Comparison of ENCODE assay signal across 8 cellular contexts in the genomic region with DNA sequence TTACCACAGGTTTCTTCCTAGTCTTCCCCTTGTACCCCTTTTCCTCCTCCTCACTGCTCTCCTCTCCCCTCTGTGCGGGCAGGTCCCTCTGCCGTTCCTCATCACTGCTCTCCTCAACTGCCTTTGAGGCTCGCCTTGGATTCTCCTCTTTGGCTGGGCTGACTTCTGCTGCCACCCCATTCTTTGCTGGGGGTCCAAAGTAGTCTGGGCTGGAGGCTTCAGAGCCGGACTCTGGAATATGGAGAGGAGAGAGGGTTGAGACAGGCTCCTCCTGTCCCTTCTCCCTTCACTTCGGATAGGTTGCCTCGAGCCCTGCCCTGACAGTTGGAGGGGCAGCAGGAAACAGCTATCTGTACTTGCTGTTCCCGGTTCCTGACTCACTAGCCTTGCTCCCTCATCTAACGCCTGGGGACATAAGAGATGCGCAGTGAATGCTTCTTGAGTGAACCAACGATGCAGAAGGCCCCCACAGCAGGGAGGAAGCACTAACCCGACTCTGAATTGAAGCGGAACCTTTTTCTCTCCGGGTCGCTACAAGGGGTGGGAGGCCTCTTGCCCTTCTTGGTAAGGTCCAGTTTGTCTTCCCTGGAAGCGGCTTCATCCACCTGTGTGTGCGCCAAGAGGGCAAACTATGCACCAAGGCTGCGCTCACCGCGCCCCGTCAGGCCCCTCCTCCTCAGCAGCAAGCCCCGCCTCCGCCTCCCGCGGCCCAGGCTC. TPM values are rescaled to one million over a fixed set of nuclear protein-coding genes. Genes with fewer than 3 reads are reported as not detected.
A peak's percentile ranks its signal among the peaks of the same experiment; 100 is the strongest.
DNase-seq lines count a peak whose midpoint lies in the region; ATAC-seq lines count a peak whose summit lies in the region.

No MANE protein-coding gene starts in this region.

- H3K27me3 Mint-ChIP-seq in activated naive CD8-positive, alpha-beta T cell, result no peaks in the 10 kb centered on the region

- H3K27ac Mint-ChIP-seq in activated naive CD8-positive, alpha-beta T cell, result peak overlapping the region; percentile 99

- peak overlapping the region; percentile 76 for H3K4me3 ChIP-seq in MG63
- peak overlapping the region; percentile 73 for H3K4me3 ChIP-seq in right cardiac atrium (ENCODE audit: low read length)
- peak overlapping the region; percentile 80 for H3K4me3 ChIP-seq in skeletal muscle cell (ENCODE audit: low read depth, low read length)

- peaks cover 3% of the 10 kb centered on the region for H3K36me3 Mint-ChIP-seq in activated naive CD8-positive, alpha-beta T cell

- no peaks in the 10 kb centered on the region for H3K27me3 ChIP-seq in MG63
- H3K27me3 ChIP-seq in right cardiac atrium (ENCODE audit: control insufficient read depth, insufficient read depth), result no peaks in the 10 kb centered on the region

- DNase-seq in EL, result peak; percentile 94
- peak; percentile 60 for DNase-seq in MG63
- peak in 2 of 3 donors; percentile 85 for DNase-seq in right cardiac atrium
- DNase-seq in skeletal muscle cell (ENCODE audit: low read depth), result peak; percentile 27
- DNase-seq in H4 (ENCODE audit: low spot score), result no peak

- ATAC-seq in GM21619 (IDR thresholded peaks at IDR 0.05; ENCODE audit: unreplicated experiment) (peak; percentile 27), right cardiac atrium (peak; percentile 48 to 50), GM21786 (IDR thresholded peaks at IDR 0.05; ENCODE audit: unreplicated experiment) (no peak)

- peaks cover 7% of the 10 kb centered on the region for H3K4me1 ChIP-seq in right cardiac atrium (ENCODE audit: control insufficient read depth, insufficient read depth, low read length)

- H3K9me3 Mint-ChIP-seq in activated naive CD8-positive, alpha-beta T cell (ENCODE audit: low read depth), result no peaks in the 10 kb centered on the region

- H3K4me3 Mint-ChIP-seq in activated naive CD8-positive, alpha-beta T cell, result peak overlapping the region; percentile 97

- H3K27ac ChIP-seq in right cardiac atrium (ENCODE audit: low read length), result peak overlapping the region; percentile 92

- 8% methylated on average over 24 of the region's 24 CpGs for WGBS in right cardiac atrium

- intact Hi-C loops in right cardiac atrium (cut with DNase I), result loop anchor here in 1 of 4 donors (10.0 kb wide), 2 partner anchors 130 to 180 kb away; partner anchors contain the start of genes CDIPT, PAGR1 and PRRT2

- H3K4me1 Mint-ChIP-seq in activated naive CD8-positive, alpha-beta T cell (ENCODE audit: low read depth), result peaks cover 32% of the 10 kb centered on the region

- peaks cover 71% of the 10 kb centered on the region for H3K36me3 ChIP-seq in MG63

- no peaks in the 10 kb centered on the region for H3K9me3 ChIP-seq in MG63
- no peaks in the 10 kb centered on the region for H3K9me3 ChIP-seq in right cardiac atrium (ENCODE audit: control insufficient read depth, low read length)

RNA-seq across cellular contexts. Expression of gene HIRIP3, which starts 0.6 kb away (rescaled TPM):
- total RNA-seq in MG63 (2014; rRNA removed; shearing (Covaris generic); ENCODE audit: low replicate concordance), result 6.5 and 25.9 TPM in 2 replicates
- 10 to 100 TPM; 11.6 to 21.7 (median 17.5) TPM for total RNA-seq in right cardiac atrium
- 19.1 TPM for polyA plus RNA-seq in right cardiac atrium
- 18.2 and 24.8 TPM in 2 replicates for total RNA-seq in H4 (2014; rRNA removed; shearing (Covaris generic))

RNA-seq across cellular contexts. Expression of gene INO80E, which starts 1.3 kb away (rescaled TPM):
- 97.4 and 290 TPM in 2 replicates for total RNA-seq in MG63 (2014; rRNA removed; shearing (Covaris generic); ENCODE audit: low replicate concordance)
- 10 to 100 TPM; 32.7 to 44.6 (median 37.1) TPM for total RNA-seq in right cardiac atrium
- 59.1 TPM for polyA plus RNA-seq in right cardiac atrium
- 85.3 and 87.1 TPM in 2 replicates for total RNA-seq in H4 (2014; rRNA removed; shearing (Covaris generic))

RNA-seq across cellular contexts. Expression of gene DOC2A, which starts 16.1 kb away (rescaled TPM):
- total RNA-seq in MG63 (2014; rRNA removed; shearing (Covaris generic); ENCODE audit: low replicate concordance), result not detected in 2 replicates
- under 1 TPM; 0.40 to 0.59 (median 0.47) TPM for total RNA-seq in right cardiac atrium
- polyA plus RNA-seq in right cardiac atrium, result 0.77 TPM
- total RNA-seq in H4 (2014; rRNA removed; shearing (Covaris generic)), result 0.12 TPM in 1 of 2 replicates, not detected in the other

RNA-seq across cellular contexts. Expression of gene TAOK2, which starts 21.1 kb away (rescaled TPM):
- total RNA-seq in MG63 (2014; rRNA removed; shearing (Covaris generic); ENCODE audit: low replicate concordance), result 41.3 and 59.4 TPM in 2 replicates
- 10 to 100 TPM; 37.2 to 40.1 (median 39.4) TPM for total RNA-seq in right cardiac atrium
- 38.3 TPM for polyA plus RNA-seq in right cardiac atrium
- 11.6 and 17.2 TPM in 2 replicates for total RNA-seq in H4 (2014; rRNA removed; shearing (Covaris generic))

RNA-seq across cellular contexts. Expression of gene C16orf92, which starts 28.2 kb away (rescaled TPM):
- total RNA-seq in MG63 (2014; rRNA removed; shearing (Covaris generic); ENCODE audit: low replicate concordance), result not detected in 2 replicates
- total RNA-seq in right cardiac atrium, result not detected
- not detected for polyA plus RNA-seq in right cardiac atrium
- not detected in 2 replicates for total RNA-seq in H4 (2014; rRNA removed; shearing (Covaris generic))
